ENCODE assay signal across 1 cellular context in the genomic region with DNA sequence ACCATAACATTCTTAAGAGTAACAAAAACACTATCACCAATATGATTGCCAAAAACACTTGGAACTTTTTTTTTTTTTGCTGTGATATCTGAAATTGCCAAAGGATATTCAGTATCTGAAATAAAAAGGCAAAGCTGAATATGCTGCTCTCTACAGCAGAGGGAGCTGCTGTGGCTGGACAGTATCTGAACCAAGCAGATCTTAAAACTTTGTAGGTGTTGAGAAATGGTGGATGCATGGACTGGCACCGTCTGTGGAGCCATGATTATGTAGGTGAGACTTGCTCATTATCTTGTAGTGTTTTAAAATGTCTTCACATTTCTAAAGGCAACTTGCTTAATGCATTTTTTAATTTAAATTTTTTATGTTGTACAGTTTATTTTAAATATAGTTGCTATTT.
TF ChIP-seq lines count a peak whose summit lies in the region.

No MANE protein-coding gene starts in this region.

TF ChIP-seq in IMR-90, 13 proteins besides CTCF, POLR2A, EP300 and RAD21 (continued from another document):
- TF ChIP-seq MAZ (IDR thresholded peaks at IDR 0.05; ENCODE audit: borderline replicate concordance, low read depth, low read length) (no peak), MAFK (IDR thresholded peaks at IDR 0.05; ENCODE audit: low read depth, low read length) (no peak), SMC3 (IDR thresholded peaks at IDR 0.05; ENCODE audit: low read depth, low read length) (no peak), MXI1 (IDR thresholded peaks at IDR 0.05; ENCODE audit: borderline replicate concordance, low read depth, low read length) (no peak)
- TF ChIP-seq, protein P1, sequence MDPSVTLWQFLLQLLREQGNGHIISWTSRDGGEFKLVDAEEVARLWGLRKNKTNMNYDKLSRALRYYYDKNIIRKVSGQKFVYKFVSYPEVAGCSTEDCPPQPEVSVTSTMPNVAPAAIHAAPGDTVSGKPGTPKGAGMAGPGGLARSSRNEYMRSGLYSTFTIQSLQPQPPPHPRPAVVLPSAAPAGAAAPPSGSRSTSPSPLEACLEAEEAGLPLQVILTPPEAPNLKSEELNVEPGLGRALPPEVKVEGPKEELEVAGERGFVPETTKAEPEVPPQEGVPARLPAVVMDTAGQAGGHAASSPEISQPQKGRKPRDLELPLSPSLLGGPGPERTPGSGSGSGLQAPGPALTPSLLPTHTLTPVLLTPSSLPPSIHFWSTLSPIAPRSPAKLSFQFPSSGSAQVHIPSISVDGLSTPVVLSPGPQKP (IDR thresholded peaks at IDR 0.05; ENCODE audit: borderline replicate concordance, low read depth, low read length): no peak
- TF ChIP-seq, protein P2, sequence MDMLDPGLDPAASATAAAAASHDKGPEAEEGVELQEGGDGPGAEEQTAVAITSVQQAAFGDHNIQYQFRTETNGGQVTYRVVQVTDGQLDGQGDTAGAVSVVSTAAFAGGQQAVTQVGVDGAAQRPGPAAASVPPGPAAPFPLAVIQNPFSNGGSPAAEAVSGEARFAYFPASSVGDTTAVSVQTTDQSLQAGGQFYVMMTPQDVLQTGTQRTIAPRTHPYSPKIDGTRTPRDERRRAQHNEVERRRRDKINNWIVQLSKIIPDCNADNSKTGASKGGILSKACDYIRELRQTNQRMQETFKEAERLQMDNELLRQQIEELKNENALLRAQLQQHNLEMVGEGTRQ (IDR thresholded peaks at IDR 0.05; ENCODE audit: low read depth, low read length): no peak
